Comparison of ENCODE assay signal across 9 cellular contexts in genomic region chr16:1979271-1980025, GRCh38. TPM values are rescaled to one million over a fixed set of nuclear protein-coding genes. Genes with fewer than 3 reads are reported as not detected.
DNase-seq lines count a peak whose midpoint lies in the region; ATAC-seq lines count a peak whose summit lies in the region.
"Had no signal": no experiment of that assay in that cellular context is flagged by ENCODE, and none has a peak within 500 bp of the region (broad histone marks: within the 10 kb centered on the region; RNA-seq: fewer than 3 reads in every experiment).

No MANE protein-coding gene starts in this region.

- no peak overlapping the region for H3K4me3 Mint-ChIP-seq in activated CD4-positive, alpha-beta T cell treated with anti-CD3 and anti-CD28 coated beads, Interleukin-2, amount 10 ng/mL, durations not matched to agents 7 days and 5 days
- H3K4me3 Mint-ChIP-seq: T-cell had no signal

- CTCF ChIA-PET in activated CD4-positive, alpha-beta T cell treated with anti-CD3 and anti-CD28 coated beads, Interleukin-2, amount 10 ng/mL, durations not matched to agents 7 days and 5 days (lab: Charles Lee): no interaction called here

- POLR2A ChIA-PET in activated CD4-positive, alpha-beta T cell treated with anti-CD3 and anti-CD28 coated beads, Interleukin-2, amount 10 ng/mL, durations not matched to agents 7 days and 5 days (lab: Charles Lee): no interaction called here

- peak; percentile 60 to 62 for DNase-seq in activated CD4-positive, alpha-beta T cell treated with anti-CD3 and anti-CD28 coated beads for 4 hours
- DNase-seq in activated CD4-positive, alpha-beta T cell treated with anti-CD3 and anti-CD28 coated beads, Interleukin-2, amount 10 ng/mL, durations not matched to agents 7 days and 5 days: no peak
- DNase-seq in epithelial cell of prostate (ENCODE audit: low read depth, low spot score): peak; percentile 18
- peak; percentile 51 to 74 for DNase-seq in stimulated activated CD4-positive, alpha-beta T cell treated with anti-CD3 and anti-CD28 coated beads, Interleukin-4, amount 100 ng/mL, for 4 hours
- DNase-seq: brain microvascular endothelial cell had no signal

- peak overlapping the region; percentile 53 for H3K27ac ChIP-seq in epithelial cell of prostate
- H3K27ac ChIP-seq: brain microvascular endothelial cell had no signal

- no peaks in the 10 kb centered on the region for H3K9me3 Mint-ChIP-seq in activated CD4-positive, alpha-beta T cell treated with anti-CD3 and anti-CD28 coated beads, Interleukin-2, amount 10 ng/mL, durations not matched to agents 7 days and 5 days
- H3K9me3 Mint-ChIP-seq: T-cell had no signal

- no peak for ATAC-seq in HG03097 (IDR thresholded peaks at IDR 0.05; ENCODE audit: low FRiP score, unreplicated experiment)
- no peak for ATAC-seq in GM19324 (IDR thresholded peaks at IDR 0.05; ENCODE audit: low FRiP score, unreplicated experiment)
- ATAC-seq: left ventricle myocardium superior had no signal

- H3K36me3 Mint-ChIP-seq in activated CD4-positive, alpha-beta T cell treated with anti-CD3 and anti-CD28 coated beads, Interleukin-2, amount 10 ng/mL, durations not matched to agents 7 days and 5 days (ENCODE audit: low read depth): peaks cover 6% of the 10 kb centered on the region

- H3K4me1 Mint-ChIP-seq in activated CD4-positive, alpha-beta T cell treated with anti-CD3 and anti-CD28 coated beads, Interleukin-2, amount 10 ng/mL, durations not matched to agents 7 days and 5 days: peaks cover 9% of the 10 kb centered on the region

- H3K27me3 Mint-ChIP-seq in activated CD4-positive, alpha-beta T cell treated with anti-CD3 and anti-CD28 coated beads, Interleukin-2, amount 10 ng/mL, durations not matched to agents 7 days and 5 days: peaks cover 31% of the 10 kb centered on the region

- H3K27ac Mint-ChIP-seq in activated CD4-positive, alpha-beta T cell treated with anti-CD3 and anti-CD28 coated beads, Interleukin-2, amount 10 ng/mL, durations not matched to agents 7 days and 5 days: no peak overlapping the region
- H3K27ac Mint-ChIP-seq: T-cell had no signal

RNA-seq across cellular contexts. Expression of gene NOXO1, which starts 1.8 kb away (rescaled TPM):
- under 1 TPM; 0.87 to 0.89 TPM for total RNA-seq in activated CD4-positive, alpha-beta T cell treated with anti-CD3 and anti-CD28 coated beads, Interleukin-2, amount 10 ng/mL, durations not matched to agents 7 days and 5 days
- total RNA-seq: left ventricle myocardium superior had no signal

RNA-seq across cellular contexts. Expression of gene GFER, which starts 4.5 kb away (rescaled TPM):
- total RNA-seq in activated CD4-positive, alpha-beta T cell treated with anti-CD3 and anti-CD28 coated beads, Interleukin-2, amount 10 ng/mL, durations not matched to agents 7 days and 5 days: 10 to 100 TPM; 23.8 to 25.2 TPM

RNA-seq across cellular contexts. Expression of gene TBL3, which starts 7.6 kb away (rescaled TPM):
- 10 to 100 TPM; 26.1 to 27.0 TPM for total RNA-seq in activated CD4-positive, alpha-beta T cell treated with anti-CD3 and anti-CD28 coated beads, Interleukin-2, amount 10 ng/mL, durations not matched to agents 7 days and 5 days

RNA-seq across cellular contexts. Expression of gene SYNGR3, which starts 10.3 kb away (rescaled TPM):
- total RNA-seq in activated CD4-positive, alpha-beta T cell treated with anti-CD3 and anti-CD28 coated beads, Interleukin-2, amount 10 ng/mL, durations not matched to agents 7 days and 5 days: 1 to 10 TPM; 1.3 to 1.9 TPM

RNA-seq across cellular contexts. Expression of gene RNF151, which starts 12.8 kb away (rescaled TPM):
- total RNA-seq in activated CD4-positive, alpha-beta T cell treated with anti-CD3 and anti-CD28 coated beads, Interleukin-2, amount 10 ng/mL, durations not matched to agents 7 days and 5 days: not detected
- total RNA-seq: left ventricle myocardium superior had no signal
